In the genomic region with DNA sequence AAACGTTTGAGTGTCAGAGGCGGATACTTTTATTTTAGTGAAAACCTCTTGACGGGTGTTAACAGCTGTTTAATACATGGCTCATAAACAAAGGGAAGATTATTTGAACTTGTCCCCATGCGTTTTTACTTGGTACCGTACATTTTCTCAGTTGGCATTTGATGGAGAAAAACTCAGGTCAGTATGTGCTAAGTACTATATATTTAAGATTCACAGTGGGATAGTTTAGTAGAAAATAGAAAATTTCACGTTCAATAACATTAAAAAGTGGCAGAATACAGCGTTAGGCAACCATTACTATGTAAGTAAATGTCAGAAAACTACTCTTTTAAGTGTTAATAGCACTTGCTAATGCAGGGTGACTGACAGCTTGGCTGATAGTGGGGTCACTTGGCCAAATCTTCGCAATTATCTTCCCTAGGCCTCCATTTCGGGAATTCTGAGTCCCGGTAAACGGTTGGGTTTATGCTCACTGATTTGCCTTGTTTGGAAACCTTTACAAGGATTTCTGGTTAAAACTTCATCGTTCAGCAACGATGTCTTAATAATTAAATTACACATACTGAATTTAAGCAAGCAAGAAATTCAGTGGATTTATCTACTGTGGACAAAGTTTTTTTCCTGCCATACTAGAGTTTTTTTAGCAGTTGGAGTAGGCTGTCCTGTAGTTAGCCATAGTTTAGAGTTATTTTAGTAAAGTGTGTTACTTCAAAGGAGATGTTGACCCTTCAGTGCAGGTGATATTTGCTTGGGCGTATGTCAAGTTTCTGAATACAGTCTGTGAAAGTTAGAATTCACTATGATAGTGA, we compare ENCODE assay signal across 8 cellular contexts. TPM values are rescaled to one million over a fixed set of nuclear protein-coding genes. Genes with fewer than 3 reads are reported as not detected.
DNase-seq lines count a peak whose midpoint lies in the region; ATAC-seq, FAIRE-seq and TF ChIP-seq lines count a peak whose summit lies in the region.

No MANE protein-coding gene starts in this region.

- no peak for DNase-seq in Calu3
- DNase-seq in PC-3 = no peak
- no peak for DNase-seq in endothelial cell of umbilical vein (ENCODE audit: low read depth, low spot score)
- DNase-seq in osteoblast (ENCODE audit: insufficient read length, low spot score, missing footprints) = no peak
- DNase-seq in posterior cingulate gyrus = no peak
- no peak for DNase-seq in NCI-H526 treated with DMSO at 0.1 percent for 48 hours (lab: John Stamatoyannopoulos, UW)
- DNase-seq in islet precursor cell = no peak

- peaks cover 22% of the 10 kb centered on the region for H3F3A ChIP-seq in PC-3 (ENCODE audit: low read length, unreplicated experiment)

- peak overlapping the region; percentile 78 for H3K4me3 ChIP-seq in PC-3 (ENCODE audit: low read length)
- H3K4me3 ChIP-seq in endothelial cell of umbilical vein (replicated peaks in 1 of 3; ENCODE audit: insufficient read depth in 1 of 3, low read depth in 1 of 3, low read length in 3 of 3) = peak overlapping the region; percentile 25 to 77 (median 33)
- peak overlapping the region; percentile 70 for H3K4me3 ChIP-seq in osteoblast (ENCODE audit: insufficient read depth, low read length)

- H3K9ac ChIP-seq in PC-3 (ENCODE audit: low read length) = peak overlapping the region; percentile 95
- H3K9ac ChIP-seq in endothelial cell of umbilical vein (replicated peaks; ENCODE audit: extremely low read depth, insufficient read depth, low read length) = peak overlapping the region; percentile 87

- dilution Hi-C loops in endothelial cell of umbilical vein (cut with MboI; ENCODE audit: extremely low pct_ligation_motif_present, low sequenced_read_pairs) = loop anchor here (25.0 kb wide), 1 partner anchor 93 kb away; no protein-coding TSS in a partner anchor

- TF ChIP-seq CTCF in Calu3 (IDR thresholded peaks at IDR 0.05; ENCODE audit: unreplicated experiment) = no peak
- TF ChIP-seq CTCF in PC-3 (conservative IDR thresholded peaks at IDR 0.05; ENCODE audit: low read depth, low read length) = no peak
- TF ChIP-seq CTCF in endothelial cell of umbilical vein (IDR thresholded peaks at IDR 0.05; ENCODE audit: extremely low read depth in 1 of 2, insufficient read depth in 1 of 2, low read depth in 1 of 2, low read length in 2 of 2) = no peak
- no peak for TF ChIP-seq CTCF in osteoblast (IDR thresholded peaks at IDR 0.05; ENCODE audit: extremely low read depth, low read depth, low read length)

- no peaks in the 10 kb centered on the region for H3K9me1 ChIP-seq in endothelial cell of umbilical vein (replicated peaks; ENCODE audit: control insufficient read depth, extremely low read depth, insufficient read depth, low read length)

- TSS peak; percentile 0 for BruUV-seq in Calu3 (replicated peaks; lab: Mats Ljungman, UMichigan)
- BruUV-seq in PC-3 (replicated peaks; lab: Mats Ljungman, UMichigan) = TSS peak; percentile 1
- BruUV-seq in endothelial cell of umbilical vein (replicated peaks; lab: Mats Ljungman, UMichigan) = TSS peak; percentile 6

- H4K20me1 ChIP-seq in PC-3 (ENCODE audit: low read length) (peaks cover 21% of the 10 kb centered on the region), endothelial cell of umbilical vein (replicated peaks; ENCODE audit: control insufficient read depth, extremely low read depth, insufficient read depth, low read length) (no peaks in the 10 kb centered on the region), osteoblast (ENCODE audit: insufficient read depth, low read length) (peaks cover 8% of the 10 kb centered on the region)

- H3K36me3 Mint-ChIP-seq in Calu3 (ENCODE audit: insufficient read depth, unreplicated experiment) = peaks cover 95% of the 10 kb centered on the region

- H3K4me3 Mint-ChIP-seq in Calu3 (ENCODE audit: low read depth, unreplicated experiment) = peak overlapping the region; percentile 80

- H2AFZ ChIP-seq in PC-3 (ENCODE audit: low read length) = no peak overlapping the region; the same call in 1 of the 2 replicates
- no peak overlapping the region for H2AFZ ChIP-seq in endothelial cell of umbilical vein (ENCODE audit: low read depth, low read length)
- H2AFZ ChIP-seq in osteoblast (ENCODE audit: low read length) = no peak overlapping the region

- FAIRE-seq in endothelial cell of umbilical vein (lab: Jason Lieb, UNC) = no peak

- CTCF ChIA-PET in Calu3 (lab: Charles Lee) (no interaction called here), PC-3 (lab: Charles Lee) (no interaction called here), endothelial cell of umbilical vein (lab: Charles Lee) (interaction anchor here (6.8 kb wide), 1 partner anchor 12 kb away, joined by 67 read pairs; no protein-coding TSS in a partner anchor)

- H3K9me3 ChIP-seq in PC-3 (ENCODE audit: low read length) (no peaks in the 10 kb centered on the region), endothelial cell of umbilical vein (replicated peaks; ENCODE audit: control insufficient read depth, insufficient read depth, low read length) (no peaks in the 10 kb centered on the region), osteoblast (ENCODE audit: low read depth, low read length) (no peaks in the 10 kb centered on the region)

- peaks cover 31% of the 10 kb centered on the region for H3K36me3 ChIP-seq in PC-3 (ENCODE audit: low read depth, low read length)
- peaks cover 0 to 3% of the 10 kb centered on the region in 2 experiments for H3K36me3 ChIP-seq in endothelial cell of umbilical vein (ENCODE audit: control insufficient read depth in 2 of 2, extremely low read depth in 1 of 2, insufficient read depth in 2 of 2, low read length in 2 of 2)
- peaks cover 15% of the 10 kb centered on the region for H3K36me3 ChIP-seq in osteoblast (ENCODE audit: insufficient read depth, low read length)

- peaks cover 52% of the 10 kb centered on the region for H3K4me1 Mint-ChIP-seq in Calu3 (ENCODE audit: low read depth, unreplicated experiment)

- no peaks in the 10 kb centered on the region for H3K9me2 ChIP-seq in PC-3 (replicated peaks; ENCODE audit: low read length)

- H3K9me3 Mint-ChIP-seq in Calu3 (ENCODE audit: low read depth, unreplicated experiment) = no peaks in the 10 kb centered on the region

- H3K4me2 ChIP-seq in PC-3 (ENCODE audit: low read length) = peak overlapping the region; percentile 99
- H3K4me2 ChIP-seq in endothelial cell of umbilical vein (ENCODE audit: insufficient read depth, low read length) = peak overlapping the region; percentile 86
- peak overlapping the region; percentile 91 for H3K4me2 ChIP-seq in osteoblast (ENCODE audit: insufficient read depth, low read length)

- no peak for ATAC-seq in PC-3
- no peak for ATAC-seq in HG03039 (IDR thresholded peaks at IDR 0.05; ENCODE audit: unreplicated experiment)

- H3K27ac ChIP-seq in PC-3 (ENCODE audit: low read length) (peak overlapping the region; percentile 92), endothelial cell of umbilical vein (ENCODE audit: insufficient read depth, low read depth, low read length) (peak overlapping the region; percentile 90), osteoblast (ENCODE audit: low read depth, low read length) (peak overlapping the region; percentile 100)

- TF ChIP-seq POLR2A in endothelial cell of umbilical vein (IDR thresholded peaks at IDR 0.05; ENCODE audit: low read depth, low read length) = no peak

- intact Hi-C loops in Calu3 (cut with micrococcal nuclease; ENCODE audit: unreplicated experiment) = loop anchor here (1.0 to 2.0 kb wide), 3 partner anchors 9 to 94 kb away; no protein-coding TSS in a partner anchor
- intact Hi-C loops in PC-3 (cut with micrococcal nuclease) = loop anchor here (5.0 kb wide), 1 partner anchor 77 kb away; no protein-coding TSS in a partner anchor
- intact Hi-C loops in endothelial cell of umbilical vein (cut with micrococcal nuclease) = loop anchor here (1.0 to 10.0 kb wide), 5 partner anchors 13 to 370 kb away; no protein-coding TSS in a partner anchor
- intact Hi-C loops in posterior cingulate gyrus (cut with DNase I) = loop anchor here (1.0 to 2.0 kb wide), 2 partner anchors 22 to 96 kb away; no protein-coding TSS in a partner anchor

- H3K79me2 ChIP-seq in PC-3 (ENCODE audit: low read length) (peaks cover 94% of the 10 kb centered on the region), endothelial cell of umbilical vein (ENCODE audit: control insufficient read depth, insufficient read depth, low read length) (peaks cover 94% of the 10 kb centered on the region), osteoblast (ENCODE audit: insufficient read depth, low read length) (peaks cover 96% of the 10 kb centered on the region)

- no peaks in the 10 kb centered on the region for H3K27me3 Mint-ChIP-seq in Calu3 (ENCODE audit: unreplicated experiment)

- peak overlapping the region; percentile 100 for H3K27ac Mint-ChIP-seq in Calu3 (ENCODE audit: unreplicated experiment)

- POLR2A ChIA-PET in PC-3 (lab: Charles Lee; ENCODE audit: unreplicated experiment) (interaction anchor here (0.8 kb wide), 1 partner anchor 108 kb away, joined by 3 read pairs; no protein-coding TSS in a partner anchor), endothelial cell of umbilical vein (lab: Charles Lee) (no interaction called here)

- H3K4me1 ChIP-seq in PC-3 (ENCODE audit: insufficient read depth, low read length) (peaks cover 59% of the 10 kb centered on the region), endothelial cell of umbilical vein (ENCODE audit: control insufficient read depth, extremely low read depth, insufficient read depth, low read length) (peaks cover 62% of the 10 kb centered on the region), osteoblast (ENCODE audit: insufficient read depth, low read length) (peaks cover 66% of the 10 kb centered on the region)

- no peaks in the 10 kb centered on the region for H3K27me3 ChIP-seq in PC-3 (ENCODE audit: low read length)
- H3K27me3 ChIP-seq in endothelial cell of umbilical vein (ENCODE audit: control insufficient read depth in 2 of 2, insufficient read depth in 2 of 2, low read length in 2 of 2) = no peaks in the 10 kb centered on the region
- no peaks in the 10 kb centered on the region for H3K27me3 ChIP-seq in osteoblast (ENCODE audit: insufficient read depth, low read length)

TF ChIP-seq in endothelial cell of umbilical vein, 7 proteins besides CTCF, POLR2A, EP300 and RAD21 (continues in another document):
- TF ChIP-seq FOS (IDR thresholded peaks at IDR 0.05; ENCODE audit: borderline replicate concordance, insufficient read depth, low read length) = no peak
- TF ChIP-seq MYC (IDR thresholded peaks at IDR 0.05; ENCODE audit: low read depth, low read length) = no peak
- TF ChIP-seq EZH2 (IDR thresholded peaks at IDR 0.05; ENCODE audit: borderline replicate concordance, low read depth, low read length, severe bottlenecking) = no peak

RNA-seq across cellular contexts. Expression of a gene that starts 4.9 kb away (rescaled TPM):
- total RNA-seq in Calu3 (2022) (127 and 140 TPM in 2 replicates), PC-3 (2014; rRNA removed) (42.7 and 50.6 TPM in 2 replicates), endothelial cell of umbilical vein (97.9 and 102 TPM in 2 replicates), osteoblast (94.0 and 98.8 TPM in 2 replicates)
- 35.9 and 53.8 TPM in 2 replicates for polyA plus RNA-seq in endothelial cell of umbilical vein
- 34.4 and 35.9 TPM in 2 replicates for polyA plus RNA-seq in endothelial cell of umbilical vein (2011; cell fraction: cytosol; rRNA removed)
- polyA plus RNA-seq in endothelial cell of umbilical vein (2011; cell fraction: nucleus; rRNA removed) = 242 and 270 TPM in 2 replicates
- polyA plus RNA-seq in endothelial cell of umbilical vein (2012) = 47.9 and 49.9 TPM in 2 replicates
- 140 and 151 TPM in 2 replicates for polyA minus RNA-seq in endothelial cell of umbilical vein
- polyA minus RNA-seq in endothelial cell of umbilical vein (2011; cell fraction: cytosol; rRNA and poly(A)+ RNA removed) = 29.8 TPM
- polyA minus RNA-seq in endothelial cell of umbilical vein (2011; cell fraction: nucleus; rRNA and poly(A)+ RNA removed) = 377 and 533 TPM in 2 replicates
